Comparison of ENCODE assay signal across 1 cellular context in the genomic region with DNA sequence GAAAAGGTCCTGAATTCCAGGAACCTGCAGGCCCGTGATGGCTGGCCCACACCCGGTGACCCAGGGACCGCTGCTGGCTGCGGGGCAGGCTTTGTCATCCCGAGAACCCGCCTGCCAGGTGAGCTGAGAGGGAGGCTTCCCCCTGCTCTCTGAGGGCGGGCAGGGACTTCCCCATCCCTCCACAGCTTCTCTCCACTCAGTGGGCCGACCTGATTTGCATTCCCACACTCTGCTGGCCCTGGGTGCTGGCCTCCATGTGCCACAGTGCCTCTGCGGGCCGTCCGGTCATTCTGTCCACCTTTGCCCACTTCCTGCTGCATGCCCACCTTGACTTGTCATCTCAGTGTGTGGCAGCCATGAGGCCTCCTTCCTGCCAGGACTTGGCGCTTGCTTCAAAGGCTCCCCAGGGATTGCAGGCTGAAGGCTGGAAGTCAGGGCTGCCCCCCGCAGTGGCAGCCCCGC.
TF ChIP-seq lines count a peak whose summit lies in the region.

No MANE protein-coding gene starts in this region.

TF ChIP-seq in GM12878, 131 proteins besides CTCF, POLR2A, EP300 and RAD21 (continued from another document):
- TF ChIP-seq IKZF2 (IDR thresholded peaks at IDR 0.05) (peak; percentile 64 to 76; a peak in 3 of 4 replicates), MTA2 (IDR thresholded peaks at IDR 0.05; ENCODE audit: low read depth) (peak; percentile 58; the same call in 1 of the 2 replicates), SMARCA5 (IDR thresholded peaks at IDR 0.05) (no peak), ATF7 (IDR thresholded peaks at IDR 0.05; ENCODE audit: low read depth) (peak; percentile 39; the same call in 1 of the 2 replicates), MTA3 (IDR thresholded peaks at IDR 0.05; ENCODE audit: borderline replicate concordance, low read length) (no peak)
- TF ChIP-seq, protein P1, sequence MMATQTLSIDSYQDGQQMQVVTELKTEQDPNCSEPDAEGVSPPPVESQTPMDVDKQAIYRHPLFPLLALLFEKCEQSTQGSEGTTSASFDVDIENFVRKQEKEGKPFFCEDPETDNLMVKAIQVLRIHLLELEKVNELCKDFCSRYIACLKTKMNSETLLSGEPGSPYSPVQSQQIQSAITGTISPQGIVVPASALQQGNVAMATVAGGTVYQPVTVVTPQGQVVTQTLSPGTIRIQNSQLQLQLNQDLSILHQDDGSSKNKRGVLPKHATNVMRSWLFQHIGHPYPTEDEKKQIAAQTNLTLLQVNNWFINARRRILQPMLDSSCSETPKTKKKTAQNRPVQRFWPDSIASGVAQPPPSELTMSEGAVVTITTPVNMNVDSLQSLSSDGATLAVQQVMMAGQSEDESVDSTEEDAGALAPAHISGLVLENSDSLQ (IDR thresholded peaks at IDR 0.05), result 0 out of 2 replicates have a peak, but pooled peaks have one; percentile 8
- TF ChIP-seq, protein P2, sequence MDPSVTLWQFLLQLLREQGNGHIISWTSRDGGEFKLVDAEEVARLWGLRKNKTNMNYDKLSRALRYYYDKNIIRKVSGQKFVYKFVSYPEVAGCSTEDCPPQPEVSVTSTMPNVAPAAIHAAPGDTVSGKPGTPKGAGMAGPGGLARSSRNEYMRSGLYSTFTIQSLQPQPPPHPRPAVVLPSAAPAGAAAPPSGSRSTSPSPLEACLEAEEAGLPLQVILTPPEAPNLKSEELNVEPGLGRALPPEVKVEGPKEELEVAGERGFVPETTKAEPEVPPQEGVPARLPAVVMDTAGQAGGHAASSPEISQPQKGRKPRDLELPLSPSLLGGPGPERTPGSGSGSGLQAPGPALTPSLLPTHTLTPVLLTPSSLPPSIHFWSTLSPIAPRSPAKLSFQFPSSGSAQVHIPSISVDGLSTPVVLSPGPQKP (IDR thresholded peaks at IDR 0.05; ENCODE audit: low read depth, low read length), result no peak
- TF ChIP-seq, protein P3, sequence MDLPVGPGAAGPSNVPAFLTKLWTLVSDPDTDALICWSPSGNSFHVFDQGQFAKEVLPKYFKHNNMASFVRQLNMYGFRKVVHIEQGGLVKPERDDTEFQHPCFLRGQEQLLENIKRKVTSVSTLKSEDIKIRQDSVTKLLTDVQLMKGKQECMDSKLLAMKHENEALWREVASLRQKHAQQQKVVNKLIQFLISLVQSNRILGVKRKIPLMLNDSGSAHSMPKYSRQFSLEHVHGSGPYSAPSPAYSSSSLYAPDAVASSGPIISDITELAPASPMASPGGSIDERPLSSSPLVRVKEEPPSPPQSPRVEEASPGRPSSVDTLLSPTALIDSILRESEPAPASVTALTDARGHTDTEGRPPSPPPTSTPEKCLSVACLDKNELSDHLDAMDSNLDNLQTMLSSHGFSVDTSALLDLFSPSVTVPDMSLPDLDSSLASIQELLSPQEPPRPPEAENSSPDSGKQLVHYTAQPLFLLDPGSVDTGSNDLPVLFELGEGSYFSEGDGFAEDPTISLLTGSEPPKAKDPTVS (IDR thresholded peaks at IDR 0.05; ENCODE audit: low read depth, low read length), result no peak
